ENCODE assay signal across 24 cellular contexts in genomic region chr6:72216222-72217106, GRCh38.
A peak's percentile ranks its signal among the peaks of the same experiment; 100 is the strongest.
DNase-seq lines count a peak whose midpoint lies in the region; TF ChIP-seq lines count a peak whose summit lies in the region.
"Had no signal": no experiment of that assay in that cellular context is flagged by ENCODE, and none has a peak within 500 bp of the region (broad histone marks: within the 10 kb centered on the region; RNA-seq: fewer than 3 reads in every experiment).

No MANE protein-coding gene starts in this region.

- no peaks in the 10 kb centered on the region for H3F3A ChIP-seq in neural progenitor cell (ENCODE audit: low read depth)

- TF ChIP-seq CTCF in Caco-2 (IDR thresholded peaks at IDR 0.05; ENCODE audit: insufficient read depth in 1 of 2, low read depth in 1 of 2, low read length in 1 of 2, severe bottlenecking in 1 of 2, unreplicated experiment in 1 of 2) (no peak), LNCaP clone FGC (IDR thresholded peaks at IDR 0.05; ENCODE audit: control insufficient read depth, extremely low read depth, insufficient read depth) (no peak), glutamatergic neuron (IDR thresholded peaks at IDR 0.05; ENCODE audit: partially characterized antibody, unreplicated experiment) (no peak), neural progenitor cell (IDR thresholded peaks at IDR 0.05) (no peak), chondrocyte (IDR thresholded peaks at IDR 0.05) (no peak)

- H3K27ac Mint-ChIP-seq in Caco-2 (ENCODE audit: unreplicated experiment) = no peak overlapping the region
- peak overlapping the region; percentile 13 for H3K27ac Mint-ChIP-seq in glutamatergic neuron (ENCODE audit: unreplicated experiment)
- no peak overlapping the region for H3K27ac Mint-ChIP-seq in neural progenitor cell
- no peak overlapping the region for H3K27ac Mint-ChIP-seq in chondrocyte (ENCODE audit: unreplicated experiment)
- H3K27ac Mint-ChIP-seq: CD8-positive, alpha-beta T cell; H9; natural killer cell treated with Interleukin-12 subunit alpha and Interleukin-12 subunit beta and Interleukin-15 and Interleukin-18, amount 100 ng/mL, for 72 hours; stimulated activated naive CD8-positive, alpha-beta T cell treated with anti-CD3 and anti-CD28 coated beads, Interleukin-15, Interleukin-2, amounts not matched to agents 100 ng/mL and 50 ng/mL, for 24 hours had no signal

- no peak overlapping the region for H3K9ac ChIP-seq in neural progenitor cell

- no peaks in the 10 kb centered on the region for H3K9me3 ChIP-seq in Caco-2
- H3K9me3 ChIP-seq in neural progenitor cell (ENCODE audit: low read depth) = no peaks in the 10 kb centered on the region
- H3K9me3 ChIP-seq: transverse colon had no signal

- peak overlapping the region; percentile 45 for H2AFZ ChIP-seq in neural progenitor cell (replicated peaks)

- no peaks in the 10 kb centered on the region for H3K4me1 Mint-ChIP-seq in Caco-2 (ENCODE audit: low read depth, unreplicated experiment)
- peaks cover 9% of the 10 kb centered on the region for H3K4me1 Mint-ChIP-seq in glutamatergic neuron (ENCODE audit: low read depth, unreplicated experiment)
- no peaks in the 10 kb centered on the region for H3K4me1 Mint-ChIP-seq in neural progenitor cell
- H3K4me1 Mint-ChIP-seq in chondrocyte (ENCODE audit: low read depth) = no peaks in the 10 kb centered on the region

- H3K4me1 ChIP-seq in Caco-2 (peaks cover 9% of the 10 kb centered on the region; the same call in 1 of the 2 replicates), neural progenitor cell (no peaks in the 10 kb centered on the region)
- H3K4me1 ChIP-seq: foreskin keratinocyte, transverse colon had no signal

- DNase-seq in Caco-2 (peak; percentile 47 to 64), LNCaP clone FGC (ENCODE audit: low read depth) (peak; percentile 85), glutamatergic neuron (no peak), neural progenitor cell (ENCODE audit: low spot score) (no peak), NOMO-1 (lab: John Stamatoyannopoulos, UW; ENCODE audit: unreplicated experiment in 2 of 2) (no peak), NCI-H1105 (lab: John Stamatoyannopoulos, UW) (no peak), NCI-H1930 (lab: John Stamatoyannopoulos, UW) (no peak), chondrocyte (ENCODE audit: low spot score) (no peak)
- DNase-seq: activated CD4-positive, alpha-beta T cell treated with anti-CD3 and anti-CD28 coated beads, Interleukin-2, amount 50 U/mL, for 48 hours; activated effector memory CD4-positive, alpha-beta T cell treated with anti-CD3 and anti-CD28 coated beads, Interleukin-2, amount 50 U/mL, for 16 hours; CD8-positive, alpha-beta T cell; DND-41; foreskin keratinocyte; H9; KG1; NCI-H1048; NCI-H69; OCI-M1; SHP77 treated with DMSO at 0.1 percent for 48 hours; small intestine; transverse colon had no signal

- H3K36me3 ChIP-seq in Caco-2 (ENCODE audit: control insufficient read depth, insufficient read depth, low read length) (no peaks in the 10 kb centered on the region), neural progenitor cell (no peaks in the 10 kb centered on the region)
- H3K36me3 ChIP-seq: transverse colon had no signal

- CTCF ChIA-PET in Caco-2 (lab: Charles Lee) = no interaction called here

- no peaks in the 10 kb centered on the region for H3K79me2 ChIP-seq in neural progenitor cell (ENCODE audit: low read depth)

- H3K27me3 Mint-ChIP-seq in Caco-2 (ENCODE audit: insufficient read depth, unreplicated experiment) (no peaks in the 10 kb centered on the region), glutamatergic neuron (ENCODE audit: unreplicated experiment) (no peaks in the 10 kb centered on the region), neural progenitor cell (ENCODE audit: insufficient read depth, low read depth) (no peaks in the 10 kb centered on the region), chondrocyte (ENCODE audit: low read depth) (no peaks in the 10 kb centered on the region)
- H3K27me3 Mint-ChIP-seq: natural killer cell treated with Interleukin-12 subunit alpha and Interleukin-12 subunit beta and Interleukin-15 and Interleukin-18, amount 100 ng/mL, for 72 hours; stimulated activated naive CD8-positive, alpha-beta T cell treated with anti-CD3 and anti-CD28 coated beads, Interleukin-15, Interleukin-2, amounts not matched to agents 100 ng/mL and 50 ng/mL, for 24 hours had no signal

- H3K27ac ChIP-seq in neural progenitor cell = no peak overlapping the region
- H3K27ac ChIP-seq: epithelial cell of prostate, foreskin keratinocyte, transverse colon had no signal

- intact Hi-C loops in Caco-2 (cut with micrococcal nuclease; ENCODE audit: unreplicated experiment) = no loop called here

- BruUV-seq in Caco-2 (replicated peaks; lab: Mats Ljungman, UMichigan) = no TSS peak

- H3K4me3 Mint-ChIP-seq in Caco-2 (ENCODE audit: unreplicated experiment) (no peak overlapping the region), glutamatergic neuron (ENCODE audit: unreplicated experiment) (no peak overlapping the region), neural progenitor cell (no peak overlapping the region), chondrocyte (ENCODE audit: unreplicated experiment) (no peak overlapping the region)
- H3K4me3 Mint-ChIP-seq: CD8-positive, alpha-beta T cell; H9; natural killer cell treated with Interleukin-12 subunit alpha and Interleukin-12 subunit beta and Interleukin-15 and Interleukin-18, amount 100 ng/mL, for 72 hours; stimulated activated naive CD8-positive, alpha-beta T cell treated with anti-CD3 and anti-CD28 coated beads, Interleukin-15, Interleukin-2, amounts not matched to agents 100 ng/mL and 50 ng/mL, for 24 hours had no signal

- H3K36me3 Mint-ChIP-seq in Caco-2 (ENCODE audit: insufficient read depth, unreplicated experiment) = no peaks in the 10 kb centered on the region
- H3K36me3 Mint-ChIP-seq in glutamatergic neuron (ENCODE audit: unreplicated experiment) = no peaks in the 10 kb centered on the region
- H3K36me3 Mint-ChIP-seq in neural progenitor cell = no peaks in the 10 kb centered on the region
- no peaks in the 10 kb centered on the region for H3K36me3 Mint-ChIP-seq in chondrocyte (ENCODE audit: low read depth)
- H3K36me3 Mint-ChIP-seq: CD8-positive, alpha-beta T cell; natural killer cell treated with Interleukin-12 subunit alpha and Interleukin-12 subunit beta and Interleukin-15 and Interleukin-18, amount 100 ng/mL, for 72 hours had no signal

- no peaks in the 10 kb centered on the region for H3K27me3 ChIP-seq in Caco-2 (replicated peaks; ENCODE audit: control insufficient read depth, insufficient read depth, low read length)
- no peaks in the 10 kb centered on the region for H3K27me3 ChIP-seq in neural progenitor cell
- H3K27me3 ChIP-seq: transverse colon had no signal

- H3K4me3 ChIP-seq in Caco-2 (ENCODE audit: low read depth, low read length) (no peak overlapping the region), LNCaP clone FGC (ENCODE audit: low read depth, low read length) (peak overlapping the region; percentile 6; the same call in 1 of the 2 replicates), neural progenitor cell (no peak overlapping the region)
- H3K4me3 ChIP-seq: transverse colon had no signal

- no peak overlapping the region for H3K4me2 ChIP-seq in neural progenitor cell

- H3K9me3 Mint-ChIP-seq in Caco-2 (ENCODE audit: unreplicated experiment) (no peaks in the 10 kb centered on the region), glutamatergic neuron (ENCODE audit: unreplicated experiment) (no peaks in the 10 kb centered on the region), neural progenitor cell (no peaks in the 10 kb centered on the region), chondrocyte (ENCODE audit: low read depth) (no peaks in the 10 kb centered on the region)
- H3K9me3 Mint-ChIP-seq: CD8-positive, alpha-beta T cell; H9; natural killer cell treated with Interleukin-12 subunit alpha and Interleukin-12 subunit beta and Interleukin-15 and Interleukin-18, amount 100 ng/mL, for 72 hours; stimulated activated naive CD8-positive, alpha-beta T cell treated with anti-CD3 and anti-CD28 coated beads, Interleukin-15, Interleukin-2, amounts not matched to agents 100 ng/mL and 50 ng/mL, for 24 hours had no signal

- no peaks in the 10 kb centered on the region for H4K20me1 ChIP-seq in neural progenitor cell (ENCODE audit: low read depth)

- POLR2A ChIA-PET in Caco-2 (lab: Charles Lee) = no interaction called here

Comparison
In these comparisons a context has a peak if more than half of its experiments do, and no peak if none do; other contexts are left out.
1. DNase-seq: peak in Caco-2 (2 of 2) and LNCaP clone FGC (single experiment); none in glutamatergic neuron (single experiment), neural progenitor cell (single experiment), NOMO-1 (0 of 2), NCI-H1105 (single experiment), NCI-H1930 (0 of 2) and chondrocyte (single experiment).